In genomic region chr19:43462887-43463380, GRCh38 we compare ENCODE assay signal across 8 cellular contexts. TPM values are rescaled to one million over a fixed set of nuclear protein-coding genes. Genes with fewer than 3 reads are reported as not detected.
DNase-seq lines count a peak whose midpoint lies in the region; ATAC-seq, FAIRE-seq and TF ChIP-seq lines count a peak whose summit lies in the region.

No MANE protein-coding gene starts in this region.

- WGBS in heart right ventricle, 2 donors: 4 to 9% methylated on average over 32 of the region's 32 CpGs
- WGBS in GM12878 (ENCODE audit: insufficient coverage, insufficient replicate concordance, low lambda C conversion rate, missing lambda C conversion rate): 33% methylated on average over 23 of the region's 32 CpGs
- WGBS in lung, 2 donors: 10% methylated on average over 32 of the region's 32 CpGs

- H4K20me1 ChIP-seq in GM12878 (ENCODE audit: control insufficient read depth, insufficient read depth): no peaks in the 10 kb centered on the region

- intact Hi-C loops in heart right ventricle (cut with DNase I): loop anchor here in 4 of 10 donors (5.0 kb wide), 2 partner anchors 39 to 59 kb away; partner anchors contain the start of gene PHLDB3 (in 4 of the 4)
- intact Hi-C loops in Right ventricle myocardium superior (cut with DNase I): loop anchor here (5.0 kb wide), 1 partner anchor 39 kb away; the partner anchor contains the start of gene PHLDB3
- intact Hi-C loops in GM12878 (cut with micrococcal nuclease; ENCODE audit: unreplicated experiment): loop anchor here (1.0 to 5.0 kb wide), 2 partner anchors 39 to 133 kb away; partner anchors contain the start of genes IRGQ, PHLDB3 and ZNF576
- intact Hi-C loops in upper lobe of right lung (cut with DNase I): no loop called here

- POLR2A ChIA-PET in GM12878 (lab: Charles Lee): interaction anchor here (0.8 to 1.7 kb wide), 3 partner anchors 33 to 70 kb away, joined by 3 to 14 read pairs (median 3); partner anchors contain the start of gene ZNF575

- BruUV-seq in GM12878 (replicated peaks; lab: Mats Ljungman, UMichigan): no TSS peak

- ATAC-seq in heart right ventricle (no peak), Right ventricle myocardium superior (ENCODE audit: poor library complexity) (no peak), GM12878 (no peak), lung (ENCODE audit: insufficient read depth, low FRiP score) (no peak), upper lobe of right lung (no peak), GM21737 (IDR thresholded peaks at IDR 0.05; ENCODE audit: unreplicated experiment) (no peak), GM19452 (IDR thresholded peaks at IDR 0.05; ENCODE audit: unreplicated experiment) (no peak)

- no peak for TF ChIP-seq EP300 in GM12878 (IDR thresholded peaks at IDR 0.05; ENCODE audit: borderline replicate concordance in 1 of 2, control insufficient read depth in 1 of 2, low read depth in 2 of 2, low read length in 2 of 2)

- RAD21 ChIA-PET in GM12878 (lab: Charles Lee; ENCODE audit: unreplicated experiment): interaction anchor here (0.6 to 1.8 kb wide), 10 partner anchors 10 to 1383 kb away, joined by 3 to 8 read pairs (median 5); partner anchors contain the start of gene ZNF575

- DNase-seq in heart right ventricle (no peak), Right ventricle myocardium superior (no peak), GM12878 (ENCODE audit: low read depth, low spot score) (no peak), lung (ENCODE audit: low spot score) (no peak), upper lobe of right lung (no peak), dedifferentiated amniotic fluid mesenchymal stem cell (ENCODE audit: extremely low spot score) (no peak)

- in situ Hi-C loops in GM12878 (cut with MboI): no loop called here

- H3K9ac ChIP-seq in GM12878 (ENCODE audit: control insufficient read depth, insufficient read depth, low read length): no peak overlapping the region

- H3K27ac ChIP-seq in heart right ventricle: peak overlapping the region in 8 of 10 donors; percentile 66 to 88 (median 80)
- H3K27ac ChIP-seq in GM12878 (ENCODE audit: control insufficient read depth, insufficient read depth): no peak overlapping the region
- H3K27ac ChIP-seq in lung (ENCODE audit: low read depth in 1 of 2, low read length in 1 of 2): peak overlapping the region in 1 of 2 donors; percentile 12
- peak overlapping the region; percentile 38 for H3K27ac ChIP-seq in upper lobe of right lung

- no peaks in the 10 kb centered on the region for H3K79me2 ChIP-seq in GM12878 (ENCODE audit: control insufficient read depth, insufficient read depth, low read length)

- H3K36me3 ChIP-seq in heart right ventricle (no peaks in the 10 kb centered on the region), GM12878 (ENCODE audit: control insufficient read depth in 2 of 2, insufficient read depth in 2 of 2, low read length in 1 of 2) (no peaks in the 10 kb centered on the region), lung (ENCODE audit: control insufficient read depth in 2 of 2, insufficient read depth in 2 of 2, low read length in 2 of 2) (no peaks in the 10 kb centered on the region), upper lobe of right lung (no peaks in the 10 kb centered on the region)

- H3K9me3 ChIP-seq in heart right ventricle (no peaks in the 10 kb centered on the region), GM12878 (replicated peaks; ENCODE audit: control insufficient read depth, insufficient read depth, low read length) (no peaks in the 10 kb centered on the region), lung (ENCODE audit: control insufficient read depth in 2 of 2, insufficient read depth in 1 of 2, low read length in 1 of 2) (no peaks in the 10 kb centered on the region), upper lobe of right lung (no peaks in the 10 kb centered on the region)

- H3K4me2 ChIP-seq in GM12878 (ENCODE audit: control insufficient read depth, insufficient read depth): peak overlapping the region; percentile 78

- peaks cover 0 to 33% (median 13%) of the 10 kb centered on the region in 9 donors for H3K4me1 ChIP-seq in heart right ventricle
- peaks cover 8% of the 10 kb centered on the region; the same call in 1 of the 2 replicates for H3K4me1 ChIP-seq in GM12878 (ENCODE audit: control insufficient read depth, insufficient read depth, low read length)
- peaks cover 0 to 7% of the 10 kb centered on the region in 2 donors for H3K4me1 ChIP-seq in lung (ENCODE audit: control insufficient read depth in 2 of 2, insufficient read depth in 2 of 2, low read length in 2 of 2)
- H3K4me1 ChIP-seq in upper lobe of right lung: peaks cover 7% of the 10 kb centered on the region

- H3K4me3 ChIP-seq in heart right ventricle (peak overlapping the region; percentile 23 to 82 (median 64)), GM12878 (no peak overlapping the region), lung (peak overlapping the region; percentile 9), upper lobe of right lung (peak overlapping the region; percentile 72)

- FAIRE-seq in GM12878 (lab: Jason Lieb, UNC): peak; percentile 13

- TF ChIP-seq CTCF in heart right ventricle (IDR thresholded peaks at IDR 0.05): no peak
- no peak for TF ChIP-seq CTCF in GM12878 (IDR thresholded peaks at IDR 0.05 in 2 of 3, conservative IDR thresholded peaks at IDR 0.05 in 1 of 3; ENCODE audit: control insufficient read depth in 2 of 3, extremely low read depth in 1 of 3, insufficient read depth in 1 of 3, low read depth in 3 of 3, low read length in 3 of 3)
- TF ChIP-seq CTCF in lung (IDR thresholded peaks at IDR 0.05; ENCODE audit: control extremely low read depth, extremely low read depth): no peak
- TF ChIP-seq CTCF in upper lobe of right lung (IDR thresholded peaks at IDR 0.05): no peak

- peak overlapping the region; percentile 75 for H2AFZ ChIP-seq in GM12878 (ENCODE audit: control insufficient read depth, low read depth, low read length)

- H3K27me3 ChIP-seq in heart right ventricle (peaks cover 0 to 14% (median 6%) of the 10 kb centered on the region in 7 donors), GM12878 (replicated peaks in 1 of 2; ENCODE audit: control insufficient read depth in 2 of 2, insufficient read depth in 2 of 2, low read length in 1 of 2) (no peaks in the 10 kb centered on the region), lung (ENCODE audit: control insufficient read depth, insufficient read depth) (no peaks in the 10 kb centered on the region), upper lobe of right lung (peaks cover 10% of the 10 kb centered on the region)

- SMC1A ChIA-PET in GM12878 (lab: Charles Lee; ENCODE audit: uncharacterized antibody, unreplicated experiment): interaction anchor here (1.0 to 2.4 kb wide), 5 partner anchors 10 to 56 kb away, joined by 3 to 10 read pairs (median 3); no protein-coding TSS in a partner anchor

- CTCF ChIA-PET in GM12878 (lab: Yijun Ruan, JAX): interaction anchor here (0.9 to 3.9 kb wide), 7 partner anchors 15 to 63 kb away, joined by 3 to 31 read pairs (median 4); no protein-coding TSS in a partner anchor

- no peak; the same call in 1 of the 2 replicates for TF ChIP-seq POLR2A in GM12878 (IDR thresholded peaks at IDR 0.05; ENCODE audit: low read depth, low read length)

- no peak for TF ChIP-seq RAD21 in GM12878 (IDR thresholded peaks at IDR 0.05; ENCODE audit: insufficient read depth, low read depth, low read length)

RNA-seq across cellular contexts. Expression of gene LYPD3, which starts 2.5 kb away (rescaled TPM):
- under 1 TPM in 8 of 10 donors, not detected in 2; 0.14 to 0.75 (median 0.37) TPM for total RNA-seq in heart right ventricle
- under 1 TPM; 0.29 to 0.42 TPM for polyA plus RNA-seq in heart right ventricle
- 0.16 TPM for total RNA-seq in Right ventricle myocardium superior
- total RNA-seq in GM12878 (2013; cell fraction: nucleolus; rRNA removed): not detected in 2 replicates
- total RNA-seq in GM12878 (2014; rRNA removed): 0.06 TPM in 1 of 2 replicates, not detected in the other
- not detected in 2 replicates for total RNA-seq in GM12878 (2014; rRNA removed; fragmentation: Illumina TruSeq; extraction: Trizol)
- total RNA-seq in GM12878 (2021): not detected in 2 replicates
- polyA plus RNA-seq in GM12878 (2011; ENCODE audit: low read depth): 0.18 TPM
- 0.18 TPM in 1 of 2 replicates, not detected in the other for polyA plus RNA-seq in GM12878 (2011; rRNA removed)
- 0.38 and 0.52 TPM in 2 replicates for polyA plus RNA-seq in GM12878 (2011; cell fraction: cytosol; rRNA removed)
- 0.57 and 0.70 TPM in 2 replicates for polyA plus RNA-seq in GM12878 (2011; cell fraction: nucleus; rRNA removed)
- 0.36 and 0.38 TPM in 2 replicates for polyA plus RNA-seq in GM12878 (2012)
- polyA plus RNA-seq in GM12878 (2014; fragmentation: Illumina TruSeq; extraction: Trizol): 0.03 TPM in 1 of 2 replicates, not detected in the other
- polyA plus RNA-seq in GM12878 (2014; fragmentation: Nextera tagmentation; extraction: Ambion mirVana): not detected
- 0.10 TPM in 1 of 2 replicates, not detected in the other for polyA plus RNA-seq in GM12878 (2014; rRNA removed)
- under 1 TPM in 1 of 2 experiments, not detected in 1; 0.28 TPM for polyA plus RNA-seq in GM12878 (2016; fragmentation: Nextera tagmentation; extraction: Ambion mirVana)
- 0.31 and 0.37 TPM in 2 replicates for polyA minus RNA-seq in GM12878 (2011; rRNA and poly(A)+ RNA removed)
- not detected in 2 replicates for polyA minus RNA-seq in GM12878 (2011; cell fraction: cytosol; rRNA and poly(A)+ RNA removed)
- polyA minus RNA-seq in GM12878 (2011; cell fraction: nucleus; rRNA and poly(A)+ RNA removed): 0.24 and 0.48 TPM in 2 replicates
- total RNA-seq in lung: under 1 TPM; 0.28 to 0.89 TPM
- polyA plus RNA-seq in lung: 1 to 10 TPM; 1.0 to 1.7 TPM
- total RNA-seq in upper lobe of right lung: 0.75 TPM

RNA-seq across cellular contexts. Expression of gene PHLDB3, which starts 41.6 kb away (rescaled TPM):
- total RNA-seq in heart right ventricle: 10 to 100 TPM in 1 of 10 donors, 1 to 10 TPM in 9; 4.1 to 10.0 (median 7.0) TPM
- polyA plus RNA-seq in heart right ventricle: 1 to 10 TPM; 4.0 to 5.7 TPM
- 6.2 TPM for total RNA-seq in Right ventricle myocardium superior
- total RNA-seq in GM12878 (2013; cell fraction: nucleolus; rRNA removed): 20.4 and 22.4 TPM in 2 replicates
- 12.8 and 13.0 TPM in 2 replicates for total RNA-seq in GM12878 (2014; rRNA removed)
- 2.4 and 3.6 TPM in 2 replicates for total RNA-seq in GM12878 (2014; rRNA removed; fragmentation: Illumina TruSeq; extraction: Trizol)
- total RNA-seq in GM12878 (2021): 9.1 and 11.0 TPM in 2 replicates
- 1.7 TPM for polyA plus RNA-seq in GM12878 (2011; ENCODE audit: low read depth)
- 2.6 and 4.3 TPM in 2 replicates for polyA plus RNA-seq in GM12878 (2011; rRNA removed)
- polyA plus RNA-seq in GM12878 (2011; cell fraction: cytosol; rRNA removed): 4.6 and 7.6 TPM in 2 replicates
- polyA plus RNA-seq in GM12878 (2011; cell fraction: nucleus; rRNA removed): 12.1 and 14.7 TPM in 2 replicates
- 7.5 and 9.2 TPM in 2 replicates for polyA plus RNA-seq in GM12878 (2012)
- 0.14 and 1.1 TPM in 2 replicates for polyA plus RNA-seq in GM12878 (2014; fragmentation: Illumina TruSeq; extraction: Trizol)
- polyA plus RNA-seq in GM12878 (2014; fragmentation: Nextera tagmentation; extraction: Ambion mirVana): under 1 TPM; 0.13 to 0.16 TPM
- 7.9 and 13.4 TPM in 2 replicates for polyA plus RNA-seq in GM12878 (2014; rRNA removed)
- 10 to 100 TPM in 1 of 2 experiments, 1 to 10 TPM in 1; 6.8 to 11.6 TPM for polyA plus RNA-seq in GM12878 (2016; fragmentation: Nextera tagmentation; extraction: Ambion mirVana)
- polyA minus RNA-seq in GM12878 (2011; rRNA and poly(A)+ RNA removed): 2.3 and 6.9 TPM in 2 replicates
- polyA minus RNA-seq in GM12878 (2011; cell fraction: cytosol; rRNA and poly(A)+ RNA removed): 2.8 and 3.5 TPM in 2 replicates
- polyA minus RNA-seq in GM12878 (2011; cell fraction: nucleus; rRNA and poly(A)+ RNA removed): 8.0 and 10.7 TPM in 2 replicates
- 10 to 100 TPM in 1 of 2 donors, 1 to 10 TPM in 1; 9.8 to 23.4 TPM for total RNA-seq in lung
- 1 to 10 TPM; 5.8 to 6.0 TPM for polyA plus RNA-seq in lung
- 9.1 TPM for total RNA-seq in upper lobe of right lung

RNA-seq across cellular contexts. Expression of gene TEX101, which starts 48.2 kb away (rescaled TPM):
- not detected for total RNA-seq in heart right ventricle
- polyA plus RNA-seq in heart right ventricle: not detected
- not detected for total RNA-seq in Right ventricle myocardium superior
- total RNA-seq in GM12878 (2013; cell fraction: nucleolus; rRNA removed): not detected in 2 replicates
- not detected in 2 replicates for total RNA-seq in GM12878 (2014; rRNA removed)
- not detected in 2 replicates for total RNA-seq in GM12878 (2014; rRNA removed; fragmentation: Illumina TruSeq; extraction: Trizol)
- not detected in 2 replicates for total RNA-seq in GM12878 (2021)
- polyA plus RNA-seq in GM12878 (2011; ENCODE audit: low read depth): not detected
- not detected in 2 replicates for polyA plus RNA-seq in GM12878 (2011; rRNA removed)
- not detected in 2 replicates for polyA plus RNA-seq in GM12878 (2011; cell fraction: cytosol; rRNA removed)
- not detected in 2 replicates for polyA plus RNA-seq in GM12878 (2011; cell fraction: nucleus; rRNA removed)
- not detected in 2 replicates for polyA plus RNA-seq in GM12878 (2012)
- polyA plus RNA-seq in GM12878 (2014; fragmentation: Illumina TruSeq; extraction: Trizol): not detected in 2 replicates
- polyA plus RNA-seq in GM12878 (2014; fragmentation: Nextera tagmentation; extraction: Ambion mirVana): not detected
- polyA plus RNA-seq in GM12878 (2014; rRNA removed): not detected in 2 replicates
- not detected for polyA plus RNA-seq in GM12878 (2016; fragmentation: Nextera tagmentation; extraction: Ambion mirVana)
- not detected in 2 replicates for polyA minus RNA-seq in GM12878 (2011; rRNA and poly(A)+ RNA removed)
- not detected in 2 replicates for polyA minus RNA-seq in GM12878 (2011; cell fraction: cytosol; rRNA and poly(A)+ RNA removed)
- polyA minus RNA-seq in GM12878 (2011; cell fraction: nucleus; rRNA and poly(A)+ RNA removed): not detected in 2 replicates
- total RNA-seq in lung: not detected
- polyA plus RNA-seq in lung: not detected
- total RNA-seq in upper lobe of right lung: not detected
